Comparison of ENCODE assay signal across 9 cellular contexts in the genomic region with DNA sequence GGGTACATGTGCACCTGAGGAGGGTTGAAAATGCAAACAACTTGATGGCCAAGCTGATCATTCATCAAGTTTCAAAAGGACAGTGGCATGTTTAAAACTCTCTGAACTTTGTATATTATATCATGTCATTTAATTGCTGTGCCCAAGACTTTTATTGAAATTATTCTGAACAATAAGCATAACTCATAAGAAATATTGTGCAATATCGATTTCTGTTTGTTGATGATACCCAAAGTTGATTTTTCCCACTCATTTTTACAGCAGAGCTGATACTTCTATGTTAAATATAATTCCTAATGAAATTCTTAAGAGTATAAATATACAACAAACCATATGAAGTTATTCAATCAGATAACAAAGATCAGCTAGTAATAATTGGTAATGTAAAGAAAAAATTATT. TPM values are rescaled to one million over a fixed set of nuclear protein-coding genes. Genes with fewer than 3 reads are reported as not detected.
"Had no signal": no experiment of that assay in that cellular context is flagged by ENCODE, and none has a peak within 500 bp of the region (broad histone marks: within the 10 kb centered on the region; RNA-seq: fewer than 3 reads in every experiment).

No MANE protein-coding gene starts in this region.

- DNase-seq: GM23248, GOT3, H9, HCEC 1CT, KBM-7 had no signal

- H3K9ac ChIP-seq: GM23248, KMS-11 had no signal

- H3K27ac ChIP-seq: GM23248, KMS-11 had no signal

- H3K4me2 ChIP-seq: KMS-11 had no signal

- H3K4me3 ChIP-seq: GM23248 had no signal

- FAIRE-seq: H54, HTR-8/SVneo had no signal

- H2AFZ ChIP-seq: GM23248 had no signal

RNA-seq across cellular contexts. Expression of a gene that starts 49.1 kb away (rescaled TPM):
- total RNA-seq: GM23248, HT-29 had no signal
- polyA plus RNA-seq: GM23248 had no signal
